In genomic region chr4:123379392-123379791, GRCh38 we compare ENCODE assay signal across 23 cellular contexts. TPM values are rescaled to one million over a fixed set of nuclear protein-coding genes. Genes with fewer than 3 reads are reported as not detected.
DNase-seq lines count a peak whose midpoint lies in the region; FAIRE-seq and TF ChIP-seq lines count a peak whose summit lies in the region.
"Had no signal": no experiment of that assay in that cellular context is flagged by ENCODE, and none has a peak within 500 bp of the region (broad histone marks: within the 10 kb centered on the region; RNA-seq: fewer than 3 reads in every experiment).

No MANE protein-coding gene starts in this region.

- no CpG with 5 or more reads among the region's 1 CpG for WGBS in H9 (ENCODE audit: extremely low coverage, insufficient read length, low lambda C conversion rate)
- WGBS in SK-N-SH (ENCODE audit: low lambda C conversion rate): 76% methylated on average over 1 of the region's 1 CpG
- 53% methylated on average over 1 of the region's 1 CpG; no CpG with 5 or more reads in 1 of the 2 experiments for WGBS in endodermal cell (ENCODE audit: insufficient coverage in 1 of 2, insufficient read length in 1 of 2), 2 experiments
- no CpG with 5 or more reads among the region's 1 CpG for WGBS in neuronal stem cell (ENCODE audit: extremely low coverage in 2 of 2, insufficient read length in 2 of 2, insufficient replicate concordance in 1 of 2), 2 donors

- no peaks in the 10 kb centered on the region for H3K23me2 ChIP-seq in H9 (ENCODE audit: insufficient read length, low read depth, low read length, poor library complexity, severe bottlenecking)

- H3K36me3 Mint-ChIP-seq in H9 (ENCODE audit: insufficient read depth in 1 of 3, low read depth in 3 of 3) (peaks cover 0 to 23% (median 3%) of the 10 kb centered on the region in 3 experiments; a peak in 4 of 7 replicates), endodermal cell (ENCODE audit: low read depth) (no peaks in the 10 kb centered on the region)

- H4K8ac ChIP-seq in H9 (replicated peaks; ENCODE audit: insufficient read length, low read depth, low read length): no peak overlapping the region
- no peak overlapping the region for H4K8ac ChIP-seq in neuronal stem cell (ENCODE audit: low read depth, low read length)

- no peaks in the 10 kb centered on the region for H3K36me3 ChIP-seq in SK-N-SH (replicated peaks in 1 of 2; ENCODE audit: control insufficient read depth in 1 of 2, insufficient read depth in 2 of 2, low read length in 1 of 2)
- no peaks in the 10 kb centered on the region for H3K36me3 ChIP-seq in endodermal cell (ENCODE audit: control insufficient read depth, insufficient read depth, low read length)
- no peaks in the 10 kb centered on the region for H3K36me3 ChIP-seq in neuronal stem cell (replicated peaks in 1 of 2; ENCODE audit: control insufficient read depth in 2 of 2, insufficient read depth in 2 of 2, low read length in 2 of 2)
- H3K36me3 ChIP-seq: BLaER1, SJCRH30 had no signal

- H3K23ac ChIP-seq in H9 (ENCODE audit: insufficient read length, low read depth, low read length) (no peak overlapping the region), neuronal stem cell (ENCODE audit: low read depth, low read length, poor library complexity) (no peak overlapping the region)

- H3K4ac ChIP-seq in H9 (ENCODE audit: low read depth, low read length) (no peak overlapping the region), neuronal stem cell (ENCODE audit: low read length) (no peak overlapping the region)

- no peak overlapping the region for H4K5ac ChIP-seq in H9 (ENCODE audit: insufficient read length, low read depth, low read length)

- H2BK12ac ChIP-seq in H9 (ENCODE audit: insufficient read length, low read depth, low read length) (no peak overlapping the region), neuronal stem cell (ENCODE audit: low read length) (no peak overlapping the region)

- no peak for TF ChIP-seq RAD21 in SK-N-SH (IDR thresholded peaks at IDR 0.05; ENCODE audit: low read length)

- H2BK5ac ChIP-seq in H9 (ENCODE audit: insufficient read length, low read length) (no peak overlapping the region), neuronal stem cell (ENCODE audit: low read length) (no peak overlapping the region)

- H3K18ac ChIP-seq in H9 (ENCODE audit: insufficient read length, low read depth, low read length) (no peak overlapping the region), neuronal stem cell (ENCODE audit: low read length) (no peak overlapping the region)

- H3K4me3 Mint-ChIP-seq in H9: 0 out of 5 replicates have a peak overlapping the region, but pooled peaks of 1 of the 2 experiments have one; percentile 21
- H3K4me3 Mint-ChIP-seq in endodermal cell: no peak overlapping the region
- H3K4me3 Mint-ChIP-seq: CD4-positive, alpha-beta T cell had no signal

- H4K91ac ChIP-seq in H9 (ENCODE audit: insufficient read length, low read depth, low read length): no peak overlapping the region
- no peak overlapping the region for H4K91ac ChIP-seq in neuronal stem cell (ENCODE audit: low read depth, low read length, poor library complexity)

- no peak for TF ChIP-seq CTCF in H9 (conservative IDR thresholded peaks at IDR 0.05)
- no peak for TF ChIP-seq CTCF in SK-N-SH (IDR thresholded peaks at IDR 0.05)
- TF ChIP-seq CTCF in endodermal cell (conservative IDR thresholded peaks at IDR 0.05): no peak
- no peak for TF ChIP-seq CTCF in foreskin fibroblast (IDR thresholded peaks at IDR 0.05; ENCODE audit: low read depth, low read length)

- H3F3A ChIP-seq in SK-N-SH (replicated peaks; ENCODE audit: insufficient read depth): no peaks in the 10 kb centered on the region

- H3K4me2 ChIP-seq in H9 (ENCODE audit: insufficient read depth, insufficient read length, low read length) (no peak overlapping the region), SK-N-SH (no peak overlapping the region), neuronal stem cell (ENCODE audit: insufficient read depth, low read length, poor library complexity, severe bottlenecking) (no peak overlapping the region)
- H3K4me2 ChIP-seq: BLaER1 had no signal

- no peak overlapping the region for H2AFZ ChIP-seq in H9 (ENCODE audit: low read length)
- H2AFZ ChIP-seq in SK-N-SH (ENCODE audit: low read depth): peak overlapping the region; percentile 24; the same call in 1 of the 2 replicates
- H2AFZ ChIP-seq in neuronal stem cell (ENCODE audit: low read length): peak overlapping the region; percentile 78

- peak overlapping the region; percentile 59 for H3T11ph ChIP-seq in H9 (ENCODE audit: low read length)

- H3K27ac Mint-ChIP-seq in H9: peak overlapping the region; percentile 96 to 98 (median 97)
- peak overlapping the region; percentile 70 for H3K27ac Mint-ChIP-seq in endodermal cell
- H3K27ac Mint-ChIP-seq: CD4-positive, alpha-beta T cell had no signal

- H2BK15ac ChIP-seq in H9 (ENCODE audit: low read depth, low read length) (no peak overlapping the region), neuronal stem cell (ENCODE audit: low read length) (no peak overlapping the region)

- H3K79me1 ChIP-seq in H9 (ENCODE audit: insufficient read depth, low read depth, low read length, poor library complexity, severe bottlenecking): no peaks in the 10 kb centered on the region
- H3K79me1 ChIP-seq in neuronal stem cell (ENCODE audit: low read depth, low read length): no peaks in the 10 kb centered on the region

- no peaks in the 10 kb centered on the region for H3K9me2 ChIP-seq in SK-N-SH

- H2BK20ac ChIP-seq in H9 (ENCODE audit: low read depth, low read length, poor library complexity, severe bottlenecking): no peak overlapping the region

- H3K4me1 Mint-ChIP-seq in H9: peaks cover 55 to 62% of the 10 kb centered on the region in 2 experiments
- H3K4me1 Mint-ChIP-seq in endodermal cell: peaks cover 25% of the 10 kb centered on the region

- H3K9ac ChIP-seq in H9 (ENCODE audit: extremely low read depth, insufficient read length, low read length) (no peak overlapping the region), SK-N-SH (no peak overlapping the region), endodermal cell (ENCODE audit: extremely low read depth, low read length, poor library complexity, severe bottlenecking) (no peak overlapping the region), neuronal stem cell (ENCODE audit: low read depth, low read length, poor library complexity) (no peak overlapping the region)
- H3K9ac ChIP-seq: BLaER1 had no signal

- H3K4me1 ChIP-seq in H9 (ENCODE audit: insufficient read depth, low read length) (peaks cover 10% of the 10 kb centered on the region; the same call in 1 of the 2 replicates), SK-N-SH (ENCODE audit: control insufficient read depth in 1 of 2, insufficient read depth in 2 of 2, low read depth in 1 of 2, low read length in 1 of 2) (no peaks in the 10 kb centered on the region), endodermal cell (ENCODE audit: control insufficient read depth, insufficient read depth, low read length) (no peaks in the 10 kb centered on the region), neuronal stem cell (ENCODE audit: control insufficient read depth in 2 of 2, insufficient read depth in 1 of 2, low read depth in 1 of 2, low read length in 2 of 2) (no peaks in the 10 kb centered on the region)
- H3K4me1 ChIP-seq: BLaER1 had no signal

- H3K27me3 ChIP-seq in H9 (ENCODE audit: insufficient read depth, low read length): no peaks in the 10 kb centered on the region
- no peaks in the 10 kb centered on the region for H3K27me3 ChIP-seq in SK-N-SH (ENCODE audit: insufficient read depth)
- H3K27me3 ChIP-seq in endodermal cell (ENCODE audit: control insufficient read depth, insufficient read depth, low read length, poor library complexity, severe bottlenecking): no peaks in the 10 kb centered on the region
- H3K27me3 ChIP-seq in neuronal stem cell (ENCODE audit: control insufficient read depth in 3 of 3, insufficient read depth in 3 of 3, low read depth in 1 of 3, low read length in 3 of 3): no peaks in the 10 kb centered on the region
- H3K27me3 ChIP-seq: BLaER1, SJCRH30 had no signal

- peaks cover 5 to 10% of the 10 kb centered on the region in 2 experiments; a peak in 4 of 5 replicates for H3K9me3 Mint-ChIP-seq in H9
- H3K9me3 Mint-ChIP-seq in endodermal cell: peaks cover 5% of the 10 kb centered on the region
- H3K9me3 Mint-ChIP-seq: CD4-positive, alpha-beta T cell had no signal

- H3K27ac ChIP-seq in H9 (ENCODE audit: insufficient read length, low read depth, low read length) (peak overlapping the region; percentile 33), SK-N-SH (ENCODE audit: low read depth in 2 of 2, low read length in 1 of 2) (no peak overlapping the region), endodermal cell (ENCODE audit: low read depth, low read length) (no peak overlapping the region), neuronal stem cell (replicated peaks; ENCODE audit: low read length) (no peak overlapping the region)
- H3K27ac ChIP-seq: BLaER1, SJCRH30 had no signal

- no peak for TF ChIP-seq EP300 in SK-N-SH (IDR thresholded peaks at IDR 0.05; ENCODE audit: borderline replicate concordance in 1 of 2, low read depth in 1 of 2, low read length in 1 of 2)

- no peak overlapping the region for H3K4me3 ChIP-seq in SK-N-SH (ENCODE audit: low read depth in 2 of 2, low read length in 1 of 2)
- no peak overlapping the region for H3K4me3 ChIP-seq in endodermal cell (ENCODE audit: low read length)
- no peak overlapping the region for H3K4me3 ChIP-seq in neuronal stem cell (ENCODE audit: low read length in 2 of 2)
- H3K4me3 ChIP-seq in foreskin fibroblast (ENCODE audit: low read depth in 1 of 2, low read length in 2 of 2): no peak overlapping the region
- H3K4me3 ChIP-seq: BLaER1, SJCRH30 had no signal

- no peak for DNase-seq in H9
- DNase-seq in SK-N-SH: no peak
- no peak for DNase-seq in endodermal cell
- no peak for DNase-seq in neuronal stem cell (ENCODE audit: low spot score)
- no peak for DNase-seq in NCI-H2196 treated with DMSO at 0.1 percent for 48 hours (lab: John Stamatoyannopoulos, UW; ENCODE audit: unreplicated experiment)
- DNase-seq in foreskin fibroblast: no peak
- no peak for DNase-seq in urothelium cell line (ENCODE audit: low spot score)
- DNase-seq: ACHN; CD4-positive, alpha-beta T cell; COR-L47; DMS 273 treated with DMSO at 0.1 percent for 48 hours; DMS79 treated with DMSO at 0.1 percent for 48 hours; KBM-7; NCI-H1105; NCI-H2029 treated with DMSO at 0.1 percent for 48 hours; NCI-H345; NCI-H524; NCI-H774; NK-92 treated with Interleukin-12 subunit alpha and Interleukin-12 subunit beta, amount 100 ng/mL, for 24 hours; SJCRH30 had no signal

- H3K79me2 ChIP-seq in H9 (ENCODE audit: insufficient read depth, low read length) (no peaks in the 10 kb centered on the region), SK-N-SH (ENCODE audit: insufficient read depth) (no peaks in the 10 kb centered on the region)

- no peak overlapping the region for H2AK5ac ChIP-seq in H9 (ENCODE audit: insufficient read length, low read length)
- no peak overlapping the region for H2AK5ac ChIP-seq in neuronal stem cell (ENCODE audit: low read depth, low read length)

- no peaks in the 10 kb centered on the region for H3K9me3 ChIP-seq in H9 (ENCODE audit: control insufficient read depth, low read depth, low read length)
- no peaks in the 10 kb centered on the region; the same call in 1 of the 2 replicates for H3K9me3 ChIP-seq in SK-N-SH
- H3K9me3 ChIP-seq in endodermal cell (ENCODE audit: control insufficient read depth, low read length): no peaks in the 10 kb centered on the region
- peaks cover 0 to 2% of the 10 kb centered on the region in 2 donors for H3K9me3 ChIP-seq in neuronal stem cell (replicated peaks in 1 of 2; ENCODE audit: control insufficient read depth in 2 of 2, insufficient read depth in 1 of 2, low read depth in 1 of 2, low read length in 2 of 2)
- H3K9me3 ChIP-seq: SJCRH30 had no signal

- FAIRE-seq in urothelium cell line (lab: Jason Lieb, UNC): no peak
- FAIRE-seq: GM12891, RCC 7860 had no signal

- POLR2A ChIA-PET in SK-N-SH (lab: Yijun Ruan, JAX): no interaction called here

- H3K56ac ChIP-seq in H9 (ENCODE audit: insufficient read length, low read depth, low read length): no peak overlapping the region

- H4K20me1 ChIP-seq in H9 (ENCODE audit: control insufficient read depth, insufficient read depth, insufficient read length) (no peaks in the 10 kb centered on the region), SK-N-SH (ENCODE audit: insufficient read depth) (no peaks in the 10 kb centered on the region)
- H4K20me1 ChIP-seq: BLaER1 had no signal

- H3K27me3 Mint-ChIP-seq in H9 (ENCODE audit: low read depth) (no peaks in the 10 kb centered on the region), endodermal cell (ENCODE audit: insufficient read depth) (no peaks in the 10 kb centered on the region)

- CTCF ChIA-PET in SK-N-SH (lab: Yijun Ruan, JAX): interaction anchor here (0.8 kb wide), 1 partner anchor 18 kb away, joined by 3 read pairs; the partner anchor contains the start of gene SPRY1

- H2BK120ac ChIP-seq in H9 (ENCODE audit: low read depth, low read length, poor library complexity, severe bottlenecking) (no peak overlapping the region), neuronal stem cell (ENCODE audit: low read depth, low read length) (no peak overlapping the region)

- H3K14ac ChIP-seq in H9 (ENCODE audit: insufficient read depth, low read length) (no peak overlapping the region), neuronal stem cell (ENCODE audit: low read length) (no peak overlapping the region)

RNA-seq across cellular contexts. Expression of gene SPRY1, which starts 17.2 kb away (rescaled TPM):
- total RNA-seq in H9 (2021) (76.3 and 77.6 TPM in 2 replicates), endodermal cell (10 to 100 TPM in 1 of 2 donors, 1 to 10 TPM in 1; 9.1 to 18.5 TPM)
- 9.2 and 12.4 TPM in 2 replicates for polyA plus RNA-seq in SK-N-SH (2012; rRNA removed)
- polyA plus RNA-seq in SK-N-SH (2012; cell fraction: cytosol; rRNA removed): 11.2 and 13.1 TPM in 2 replicates
- polyA plus RNA-seq in SK-N-SH (2012; cell fraction: nucleus; rRNA removed): 11.7 and 15.6 TPM in 2 replicates
- 43.0 TPM for polyA plus RNA-seq in endodermal cell (2013, experiment 1 of 2)
- 53.3 TPM for polyA plus RNA-seq in endodermal cell (2013, experiment 2 of 2)
- 92.4 TPM for polyA plus RNA-seq in neuronal stem cell (2013, experiment 1 of 2)
- 97.0 TPM for polyA plus RNA-seq in neuronal stem cell (2013, experiment 2 of 2)
